ENCODE assay signal across 19 cellular contexts in the genomic region with DNA sequence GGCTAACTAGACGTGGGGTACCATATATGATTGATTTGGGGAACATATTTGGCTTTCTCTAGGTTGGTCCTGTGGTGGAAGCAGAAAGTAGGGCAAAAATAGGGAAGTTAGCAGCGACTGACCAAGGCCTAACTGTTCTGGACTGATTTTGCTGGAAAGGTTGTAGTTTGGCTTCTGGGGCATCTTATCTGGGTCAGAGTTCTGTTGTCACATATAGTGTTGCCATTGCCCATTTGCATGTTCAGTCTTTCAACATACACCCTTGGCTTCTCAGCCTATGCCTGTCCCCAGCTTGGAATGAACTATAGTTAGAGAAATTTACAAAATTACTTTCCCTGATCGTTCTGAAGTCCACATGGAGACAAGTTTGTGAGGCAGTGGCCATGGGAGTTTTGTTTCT.
"Had no signal": no experiment of that assay in that cellular context is flagged by ENCODE, and none has a peak within 500 bp of the region (broad histone marks: within the 10 kb centered on the region; RNA-seq: fewer than 3 reads in every experiment).

No MANE protein-coding gene starts in this region.

- DNase-seq: KBM-7, MV-4-11, NCI-H1048, NCI-H1105, NCI-H1417 treated with DMSO at 0.1 percent for 48 hours, NCI-H146, NCI-H1694 treated with DMSO at 0.1 percent for 48 hours, NCI-H1930, NCI-H2081, NCI-H2107, NCI-H2227 treated with DMSO at 0.1 percent for 48 hours, NCI-H524, NCI-H69, NCI-H774, PC-3, SHP77, SK-N-SH, SW 1271 had no signal

- ATAC-seq: Panc1, PC-3 had no signal
